ENCODE assay signal across 26 cellular contexts in the genomic region with DNA sequence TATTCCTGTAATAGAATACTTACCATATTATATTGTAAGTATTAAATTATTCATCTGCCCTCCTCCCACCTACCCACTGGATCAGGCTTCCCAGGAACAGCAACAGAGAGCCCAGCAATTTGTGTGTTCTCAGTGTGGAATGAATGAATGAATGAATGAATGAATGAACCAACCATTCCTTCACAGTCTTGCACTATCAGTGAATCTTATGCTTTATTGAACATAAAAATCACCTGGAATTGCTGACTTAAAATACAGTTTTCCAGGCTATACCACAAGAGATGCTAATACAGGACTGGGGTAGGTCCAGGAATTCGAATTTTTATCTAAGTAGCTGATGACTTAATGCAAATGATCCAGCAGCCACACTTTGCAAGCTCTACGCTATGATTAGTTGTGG.
"Had no signal": no experiment of that assay in that cellular context is flagged by ENCODE, and none has a peak within 500 bp of the region (broad histone marks: within the 10 kb centered on the region; RNA-seq: fewer than 3 reads in every experiment).

No MANE protein-coding gene starts in this region.

- H3K4me1 ChIP-seq: suprapubic skin, testis, thyroid gland, tibial nerve, transverse colon, uterus, vagina had no signal

- H3K27me3 ChIP-seq: stomach, suprapubic skin, testis, thyroid gland, tibial nerve, transverse colon, upper lobe of left lung, upper lobe of right lung, uterus, vagina had no signal

- DNase-seq: stimulated activated CD4-positive, alpha-beta T cell treated with anti-CD3 and anti-CD28 coated beads, Interleukin-2, amount 100 ng/mL, for 48 hours; stimulated activated CD4-positive, alpha-beta T cell treated with anti-CD3 and anti-CD28 coated beads, Interleukin-4, amount 100 ng/mL, for 1 hour; stimulated activated CD4-positive, alpha-beta T cell treated with anti-CD3 and anti-CD28 coated beads, Interleukin-4, amount 100 ng/mL, for 24 hours; stimulated activated CD4-positive, alpha-beta T cell treated with anti-CD3 and anti-CD28 coated beads, Interleukin-4, amount 100 ng/mL, for 4 hours; stimulated activated CD8-positive, alpha-beta memory T cell treated with anti-CD3 and anti-CD28 coated beads, Interleukin-4, amount 100 ng/mL, for 48 hours; stimulated activated naive B cell treated with anti-CD40 and anti-IgM and Interleukin-4, amounts not matched to agents 10 μg/mL and 1 μg/mL and 100 μg/mL, for 72 hours; stimulated activated naive CD4-positive, alpha-beta T cell; stimulated activated naive CD4-positive, alpha-beta T cell treated with Interleukin-2 at 50 U/mL for 16 hours; stimulated activated naive CD8-positive, alpha-beta T cell treated with anti-CD3 and anti-CD28 coated beads, Interleukin-15, amount 100 ng/mL, for 72 hours; stimulated activated naive CD8-positive, alpha-beta T cell treated with anti-CD3 and anti-CD28 coated beads, Interleukin-15, Interleukin-2, amounts not matched to agents 100 U/mL and 50 U/mL, for 24 hours; stomach; substantia nigra; thyroid gland; tibial artery; transverse colon; upper lobe of left lung; upper lobe of right lung; uterus had no signal

- FAIRE-seq: urothelium cell line had no signal

- H3K36me3 ChIP-seq: stomach, suprapubic skin, thoracic aorta, thyroid gland, tibial artery, tibial nerve, transverse colon, upper lobe of left lung, upper lobe of right lung, uterus, vagina had no signal

- H3K9me3 ChIP-seq: stomach, suprapubic skin, testis, thoracic aorta, thyroid gland, tibial artery, tibial nerve, transverse colon, upper lobe of left lung, upper lobe of right lung, uterus, vagina had no signal

- H3K4me3 ChIP-seq: stomach, suprapubic skin, testis, thoracic aorta, thyroid gland, tibial artery, tibial nerve, transverse colon, upper lobe of left lung, upper lobe of right lung, uterus, vagina had no signal

- ATAC-seq: stimulated activated effector memory CD8-positive, alpha-beta T cell treated with anti-CD3 and anti-CD28 coated beads, Interleukin-12 subunit alpha, Interleukin-12 subunit beta, amount 100 ng/mL, for 72 hours; stimulated activated memory B cell treated with anti-CD40 and anti-IgM and Interleukin-4, amounts not matched to agents 10 μg/mL and 1 μg/mL and 100 μg/mL, for 72 hours; stimulated activated naive B cell treated with anti-CD40 and anti-IgM and Interleukin-4, amounts not matched to agents 10 μg/mL and 1 μg/mL and 100 μg/mL, for 72 hours; stimulated activated naive CD8-positive, alpha-beta T cell treated with anti-CD3 and anti-CD28 coated beads, Interleukin-15, amount 100 ng/mL, for 72 hours; stimulated activated naive CD8-positive, alpha-beta T cell treated with anti-CD3 and anti-CD28 coated beads, Interleukin-15, Interleukin-2, amounts not matched to agents 100 U/mL and 50 U/mL, for 24 hours; upper lobe of right lung had no signal

- H3K27ac ChIP-seq: stomach, suprapubic skin, testis, thoracic aorta, thyroid gland, tibial artery, tibial nerve, transverse colon, upper lobe of left lung, upper lobe of right lung, uterus, vagina had no signal
